Comparison of ENCODE assay signal across 7 cellular contexts in the genomic region with DNA sequence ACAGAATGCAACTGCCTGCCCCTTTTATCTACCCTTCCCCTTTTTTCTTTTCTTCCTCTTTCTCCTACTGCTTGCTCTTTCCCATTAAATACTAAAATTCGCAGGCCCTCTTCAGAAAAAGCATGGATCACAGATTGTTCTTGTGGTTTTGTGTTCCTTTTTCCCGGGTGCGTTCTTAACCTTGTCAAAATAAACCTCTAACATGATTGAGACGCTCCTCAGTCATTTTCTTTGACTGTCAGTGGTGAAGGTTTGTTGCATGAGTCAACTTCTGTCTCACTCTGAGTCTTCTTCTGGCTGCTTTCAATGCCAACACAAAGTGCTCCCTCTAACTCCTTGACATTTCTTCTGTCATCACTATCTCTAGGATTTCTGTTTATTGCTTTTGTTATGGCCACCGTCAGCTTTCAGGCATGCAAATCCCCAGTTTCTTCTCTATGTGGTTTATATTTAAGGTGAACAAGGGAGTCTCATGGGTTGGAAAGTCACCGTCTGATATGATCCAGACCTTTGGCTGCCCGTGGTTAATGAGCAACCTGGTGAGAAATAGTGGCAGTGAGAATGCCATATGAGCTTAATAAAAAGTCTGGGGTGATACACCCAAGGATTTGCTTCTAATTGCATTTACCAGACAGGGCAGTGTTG.
DNase-seq lines count a peak whose midpoint lies in the region; FAIRE-seq and TF ChIP-seq lines count a peak whose summit lies in the region.
"Not testable (repeated sequence)": the region's sequence is repeated elsewhere in the genome, so short reads cannot be mapped to it uniquely, and the experiment has no call there.

No MANE protein-coding gene starts in this region.

- TF ChIP-seq POLR2A in NB4 (IDR thresholded peaks at IDR 0.05; ENCODE audit: extremely low read depth, insufficient read length); endothelial cell of umbilical vein (IDR thresholded peaks at IDR 0.05; ENCODE audit: low read depth, low read length): not testable (repeated sequence)

- not testable (repeated sequence) for H4K20me1 ChIP-seq in endothelial cell of umbilical vein (replicated peaks; ENCODE audit: control insufficient read depth, extremely low read depth, insufficient read depth, low read length); smooth muscle cell (ENCODE audit: low read depth)

- TF ChIP-seq CTCF in NB4 (IDR thresholded peaks at IDR 0.05; ENCODE audit: low read depth, low read length); astrocyte of the spinal cord (IDR thresholded peaks at IDR 0.05; ENCODE audit: low read depth, low read length); endothelial cell of umbilical vein (IDR thresholded peaks at IDR 0.05; ENCODE audit: extremely low read depth in 1 of 2, insufficient read depth in 1 of 2, low read depth in 1 of 2, low read length in 2 of 2); mesothelial cell of epicardium (IDR thresholded peaks at IDR 0.05; ENCODE audit: unreplicated experiment); smooth muscle cell (IDR thresholded peaks at IDR 0.05; ENCODE audit: borderline replicate concordance, insufficient read depth, poor library complexity, severe bottlenecking): not testable (repeated sequence)

- H2AFZ ChIP-seq in endothelial cell of umbilical vein (ENCODE audit: low read depth, low read length); smooth muscle cell (ENCODE audit: low read depth): not testable (repeated sequence)

- H3F3A ChIP-seq in smooth muscle cell (ENCODE audit: low read depth): not testable (repeated sequence)

- intact Hi-C loops in endothelial cell of umbilical vein (cut with micrococcal nuclease): not testable (repeated sequence)

- H3K36me3 ChIP-seq in endothelial cell of umbilical vein (ENCODE audit: control insufficient read depth in 2 of 2, extremely low read depth in 1 of 2, insufficient read depth in 2 of 2, low read length in 2 of 2); smooth muscle cell (ENCODE audit: low read depth): not testable (repeated sequence)

- not testable (repeated sequence) for H3K27me3 ChIP-seq in endothelial cell of umbilical vein (ENCODE audit: control insufficient read depth in 2 of 2, insufficient read depth in 2 of 2, low read length in 2 of 2); smooth muscle cell (ENCODE audit: low read depth)

- H3K4me1 ChIP-seq in endothelial cell of umbilical vein (ENCODE audit: control insufficient read depth, extremely low read depth, insufficient read depth, low read length); smooth muscle cell (ENCODE audit: low read depth): not testable (repeated sequence)

- not testable (repeated sequence) for H3K27me3 Mint-ChIP-seq in mesothelial cell of epicardium (ENCODE audit: low read depth)

- not testable (repeated sequence) for FAIRE-seq in endothelial cell of umbilical vein (lab: Jason Lieb, UNC)

- peaks cover 23% of the 10 kb centered on the region for H3K4me1 Mint-ChIP-seq in mesothelial cell of epicardium

- H3K27ac Mint-ChIP-seq in mesothelial cell of epicardium: peak overlapping the region; percentile 86

- H3K9me3 Mint-ChIP-seq in mesothelial cell of epicardium: not testable (repeated sequence)

- 35% methylated on average over 7 of the region's 7 CpGs for WGBS in smooth muscle cell (ENCODE audit: low lambda C conversion rate)

- POLR2A ChIA-PET in endothelial cell of umbilical vein (lab: Charles Lee): not testable (repeated sequence)

- not testable (repeated sequence) for BruUV-seq in endothelial cell of umbilical vein (replicated peaks; lab: Mats Ljungman, UMichigan)

- H3K4me3 Mint-ChIP-seq in mesothelial cell of epicardium: not testable (repeated sequence)

- DNase-seq in HK-2 (ENCODE audit: unreplicated experiment) (peak; percentile 47), NB4 (ENCODE audit: low read depth) (peak; percentile 5), astrocyte of the spinal cord (ENCODE audit: low read depth, low spot score) (peak; percentile 53), islet precursor cell (peak; percentile 68)
- not testable (repeated sequence) for DNase-seq in endothelial cell of umbilical vein (ENCODE audit: low read depth, low spot score); mesothelial cell of epicardium (ENCODE audit: low spot score in 2 of 2, unreplicated experiment in 2 of 2); smooth muscle cell (lab: John Stamatoyannopoulos, UW; ENCODE audit: unreplicated experiment)

- not testable (repeated sequence) for H3K36me3 Mint-ChIP-seq in mesothelial cell of epicardium

- CTCF ChIA-PET in endothelial cell of umbilical vein (lab: Charles Lee): not testable (repeated sequence)

- dilution Hi-C loops in endothelial cell of umbilical vein (cut with MboI; ENCODE audit: extremely low pct_ligation_motif_present, low sequenced_read_pairs): not testable (repeated sequence)

- not testable (repeated sequence) for H3K9me3 ChIP-seq in endothelial cell of umbilical vein (replicated peaks; ENCODE audit: control insufficient read depth, insufficient read depth, low read length); smooth muscle cell (replicated peaks; ENCODE audit: low read depth)

- H3K9me1 ChIP-seq in endothelial cell of umbilical vein (replicated peaks; ENCODE audit: control insufficient read depth, extremely low read depth, insufficient read depth, low read length): not testable (repeated sequence)

- not testable (repeated sequence) for H3K4me3 ChIP-seq in NB4 (ENCODE audit: low read depth, low read length); astrocyte of the spinal cord (ENCODE audit: low read depth, low read length); endothelial cell of umbilical vein (replicated peaks in 1 of 3; ENCODE audit: insufficient read depth in 1 of 3, low read depth in 1 of 3, low read length in 3 of 3); smooth muscle cell

- not testable (repeated sequence) for H3K79me2 ChIP-seq in endothelial cell of umbilical vein (ENCODE audit: control insufficient read depth, insufficient read depth, low read length); smooth muscle cell (ENCODE audit: low read depth)

- in situ Hi-C loops in astrocyte of the spinal cord (cut with HindIII; ENCODE audit: low sequenced_read_pairs): not testable (repeated sequence)

- not testable (repeated sequence) for H3K27ac ChIP-seq in endothelial cell of umbilical vein (ENCODE audit: insufficient read depth, low read depth, low read length)
- H3K27ac ChIP-seq in smooth muscle cell (ENCODE audit: low read depth): peak overlapping the region; percentile 53

- H3K9ac ChIP-seq in endothelial cell of umbilical vein (replicated peaks; ENCODE audit: extremely low read depth, insufficient read depth, low read length); smooth muscle cell (ENCODE audit: low read depth): not testable (repeated sequence)

- H3K4me2 ChIP-seq in endothelial cell of umbilical vein (ENCODE audit: insufficient read depth, low read length); smooth muscle cell: not testable (repeated sequence)

TF ChIP-seq in endothelial cell of umbilical vein, 7 proteins besides CTCF, POLR2A, EP300 and RAD21:
- peak; percentile 10 for TF ChIP-seq GATA2 (IDR thresholded peaks at IDR 0.05; ENCODE audit: insufficient read depth, insufficient read length, low read depth, low read length)
- TF ChIP-seq FOS (IDR thresholded peaks at IDR 0.05; ENCODE audit: borderline replicate concordance, insufficient read depth, low read length): peak; percentile 27
